ENCODE assay signal across 8 cellular contexts in genomic region chr14:74860899-74861733, GRCh38. TPM values are rescaled to one million over a fixed set of nuclear protein-coding genes. Genes with fewer than 3 reads are reported as not detected.
A peak's percentile ranks its signal among the peaks of the same experiment; 100 is the strongest.
DNase-seq lines count a peak whose midpoint lies in the region; ATAC-seq, FAIRE-seq and TF ChIP-seq lines count a peak whose summit lies in the region.

No MANE protein-coding gene starts in this region.

- TF ChIP-seq CTCF in GM10248 (IDR thresholded peaks at IDR 0.05; ENCODE audit: control extremely low read depth, extremely low read depth, low read depth, missing control alignments) (peak; percentile 86), NB4 (IDR thresholded peaks at IDR 0.05; ENCODE audit: low read depth, low read length) (peak; percentile 81), osteoblast (IDR thresholded peaks at IDR 0.05; ENCODE audit: extremely low read depth, low read depth, low read length) (peak; percentile 96), tibial artery (IDR thresholded peaks at IDR 0.05) (peak; percentile 83 to 85)

- no peak overlapping the region for H3K4me2 ChIP-seq in osteoblast (ENCODE audit: insufficient read depth, low read length)

- H3K4me3 ChIP-seq in NB4 (ENCODE audit: low read depth, low read length) (no peak overlapping the region), osteoblast (ENCODE audit: insufficient read depth, low read length) (no peak overlapping the region), tibial artery (no peak overlapping the region)

- no peak for ATAC-seq in GM21528 (IDR thresholded peaks at IDR 0.05; ENCODE audit: low FRiP score, unreplicated experiment)

- no peaks in the 10 kb centered on the region for H3K4me1 ChIP-seq in osteoblast (ENCODE audit: insufficient read depth, low read length)
- H3K4me1 ChIP-seq in tibial artery: peaks cover 0 to 4% (median 0%) of the 10 kb centered on the region in 4 donors

- H3K27me3 ChIP-seq in osteoblast (ENCODE audit: insufficient read depth, low read length) (no peaks in the 10 kb centered on the region), tibial artery (peaks cover 0 to 10% of the 10 kb centered on the region in 2 donors)

- no peak for FAIRE-seq in frontal cortex (lab: Jason Lieb, UNC)

- no peaks in the 10 kb centered on the region for H3K79me2 ChIP-seq in osteoblast (ENCODE audit: insufficient read depth, low read length)

- DNase-seq in GM10248 (ENCODE audit: extremely low spot score): peak; percentile 81
- peak; percentile 84 for DNase-seq in NB4 (ENCODE audit: low read depth)
- DNase-seq in SHP77 treated with DMSO at 0.1 percent for 48 hours (lab: John Stamatoyannopoulos, UW): peak; percentile 70
- DNase-seq in activated effector memory CD4-positive, alpha-beta T cell treated with Interleukin-2 at 50 U/mL for 16 hours: peak; percentile 82
- DNase-seq in frontal cortex (ENCODE audit: low spot score in 2 of 2): peak; percentile 37 to 70
- DNase-seq in osteoblast (ENCODE audit: insufficient read length, low spot score, missing footprints): peak; percentile 71
- peak; percentile 91 to 94 for DNase-seq in tibial artery

- H3K9me3 ChIP-seq in osteoblast (ENCODE audit: low read depth, low read length): no peaks in the 10 kb centered on the region
- H3K9me3 ChIP-seq in tibial artery: no peaks in the 10 kb centered on the region

- H3K27ac ChIP-seq in osteoblast (ENCODE audit: low read depth, low read length) (no peak overlapping the region), tibial artery (no peak overlapping the region)

- CTCF ChIA-PET in GM10248 (lab: Yijun Ruan, JAX): interaction anchor here (0.7 to 19.3 kb wide), 57 partner anchors 12 to 700 kb away, joined by 3 to 542 read pairs (median 4); partner anchors contain the start of genes ACYP1, DLST, EIF2B2 and MLH3

- TF ChIP-seq POLR2A in NB4 (IDR thresholded peaks at IDR 0.05; ENCODE audit: extremely low read depth, insufficient read length): no peak

- intact Hi-C loops in tibial artery (cut with DNase I; ENCODE audit: low total_unique reads): no loop called here

- POLR2A ChIA-PET in GM10248 (lab: Yijun Ruan, JAX): interaction anchor here (0.6 to 1.2 kb wide), 3 partner anchors 9 to 44 kb away, joined by 3 read pairs; no protein-coding TSS in a partner anchor

- H4K20me1 ChIP-seq in osteoblast (ENCODE audit: insufficient read depth, low read length): no peaks in the 10 kb centered on the region

- H2AFZ ChIP-seq in osteoblast (ENCODE audit: low read length): no peak overlapping the region

- no peaks in the 10 kb centered on the region for H3K36me3 ChIP-seq in osteoblast (ENCODE audit: insufficient read depth, low read length)
- H3K36me3 ChIP-seq in tibial artery: no peaks in the 10 kb centered on the region

RNA-seq across cellular contexts. Expression of gene PROX2, which starts 14.8 kb away (rescaled TPM):
- total RNA-seq in frontal cortex: not detected
- not detected in 2 replicates for total RNA-seq in osteoblast

RNA-seq across cellular contexts. Expression of gene DLST, which starts 20.6 kb away (rescaled TPM):
- total RNA-seq in frontal cortex: 28.5 TPM
- total RNA-seq in osteoblast: 69.8 and 72.5 TPM in 2 replicates
